Comparison of ENCODE assay signal across 17 cellular contexts in the genomic region with DNA sequence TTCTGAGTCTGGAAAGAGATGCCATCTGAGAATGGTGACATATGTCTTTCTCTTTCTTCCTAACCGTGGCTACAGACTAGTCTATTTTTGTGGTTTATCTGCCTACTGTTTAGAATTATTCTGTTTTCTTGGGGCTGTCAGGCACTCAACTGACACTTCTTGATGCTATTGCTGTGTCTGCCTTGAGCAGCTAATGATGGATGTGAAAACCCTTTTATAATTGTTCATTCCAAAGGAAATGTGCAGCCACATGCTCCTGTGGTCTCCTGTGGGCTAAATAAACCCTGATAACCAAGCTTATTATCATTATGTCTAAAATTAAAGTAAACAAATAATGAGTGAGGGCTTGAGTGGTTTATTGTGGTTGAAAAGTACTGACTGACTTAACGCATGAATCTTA.
"Had no signal": no experiment of that assay in that cellular context is flagged by ENCODE, and none has a peak within 500 bp of the region (broad histone marks: within the 10 kb centered on the region; RNA-seq: fewer than 3 reads in every experiment).

No MANE protein-coding gene starts in this region.

- H3K27me3 ChIP-seq: colonic mucosa, esophagus muscularis mucosa, spleen, testis, upper lobe of left lung had no signal

- H3K27ac Mint-ChIP-seq: activated CD4-positive, alpha-beta T cell treated with anti-CD3 and anti-CD28 coated beads, Interleukin-2, amount 10 ng/mL, durations not matched to agents 7 days and 5 days; activated naive CD4-positive, alpha-beta T cell treated with anti-CD3 and anti-CD28 coated beads for 36 hours; activated naive CD8-positive, alpha-beta T cell treated with anti-CD3 and anti-CD28 coated beads, Interleukin-2, amount 50 U/mL, for 24 hours; activated T-helper 2 cell treated with anti-CD3 and anti-CD28 coated beads, Interferon-gamma antibody, Interleukin-2, Interleukin-4, amounts not matched to agents 10 μg/mL and 5 μg/mL and 100 μg/mL, durations not matched to agents 14 hours and 24 hours and 36 hours; mesothelial cell of epicardium; stimulated activated naive CD8-positive, alpha-beta T cell treated with anti-CD3 and anti-CD28 coated beads, Interleukin-15, amount 100 ng/mL, for 72 hours had no signal

- H3K4me3 ChIP-seq: colonic mucosa, esophagus muscularis mucosa, psoas muscle, spleen, testis, upper lobe of left lung had no signal

- H3K9me3 Mint-ChIP-seq: activated CD4-positive, alpha-beta T cell treated with anti-CD3 and anti-CD28 coated beads, Interleukin-2, amount 10 ng/mL, durations not matched to agents 7 days and 5 days; activated naive CD4-positive, alpha-beta T cell treated with anti-CD3 and anti-CD28 coated beads for 36 hours; activated naive CD8-positive, alpha-beta T cell treated with anti-CD3 and anti-CD28 coated beads, Interleukin-2, amount 50 U/mL, for 24 hours; activated T-helper 2 cell treated with anti-CD3 and anti-CD28 coated beads, Interferon-gamma antibody, Interleukin-2, Interleukin-4, amounts not matched to agents 10 μg/mL and 5 μg/mL and 100 μg/mL, durations not matched to agents 14 hours and 24 hours and 36 hours; mesothelial cell of epicardium; neural crest cell; stimulated activated naive CD8-positive, alpha-beta T cell treated with anti-CD3 and anti-CD28 coated beads, Interleukin-15, amount 100 ng/mL, for 72 hours had no signal

- H3K9me3 ChIP-seq: colonic mucosa, esophagus muscularis mucosa, psoas muscle, spleen, testis, upper lobe of left lung had no signal

- ATAC-seq: activated naive CD8-positive, alpha-beta T cell treated with anti-CD3 and anti-CD28 coated beads, Interleukin-2, amount 50 U/mL, for 24 hours; psoas muscle; sciatic nerve; stimulated activated naive CD8-positive, alpha-beta T cell treated with anti-CD3 and anti-CD28 coated beads, Interleukin-15, amount 100 ng/mL, for 72 hours had no signal

- H3K4me3 Mint-ChIP-seq: activated CD4-positive, alpha-beta T cell treated with anti-CD3 and anti-CD28 coated beads, Interleukin-2, amount 10 ng/mL, durations not matched to agents 7 days and 5 days; activated naive CD4-positive, alpha-beta T cell treated with anti-CD3 and anti-CD28 coated beads for 36 hours; activated naive CD8-positive, alpha-beta T cell treated with anti-CD3 and anti-CD28 coated beads, Interleukin-2, amount 50 U/mL, for 24 hours; mesothelial cell of epicardium; neural crest cell; stimulated activated naive CD8-positive, alpha-beta T cell treated with anti-CD3 and anti-CD28 coated beads, Interleukin-15, amount 100 ng/mL, for 72 hours had no signal

- H3K27ac ChIP-seq: colonic mucosa, psoas muscle, spleen, testis, upper lobe of left lung had no signal

- H3K36me3 ChIP-seq: colonic mucosa, esophagus muscularis mucosa, spleen, upper lobe of left lung had no signal

- DNase-seq: activated CD4-positive, alpha-beta T cell treated with anti-CD3 and anti-CD28 coated beads, Interleukin-2, amount 10 ng/mL, durations not matched to agents 7 days and 5 days; activated CD4-positive, CD25-positive, alpha-beta regulatory T cell; activated naive CD4-positive, alpha-beta T cell treated with anti-CD3 and anti-CD28 coated beads for 36 hours; activated naive CD8-positive, alpha-beta T cell treated with anti-CD3 and anti-CD28 coated beads, Interleukin-2, amount 50 U/mL, for 24 hours; caudate nucleus; foreskin fibroblast; psoas muscle; spleen; stimulated activated naive CD8-positive, alpha-beta T cell treated with anti-CD3 and anti-CD28 coated beads, Interleukin-15, amount 100 ng/mL, for 72 hours; testis; upper lobe of left lung had no signal

- H3K36me3 Mint-ChIP-seq: mesothelial cell of epicardium had no signal

- H3K4me1 Mint-ChIP-seq: activated CD4-positive, alpha-beta T cell treated with anti-CD3 and anti-CD28 coated beads, Interleukin-2, amount 10 ng/mL, durations not matched to agents 7 days and 5 days; activated naive CD8-positive, alpha-beta T cell treated with anti-CD3 and anti-CD28 coated beads, Interleukin-2, amount 50 U/mL, for 24 hours; stimulated activated naive CD8-positive, alpha-beta T cell treated with anti-CD3 and anti-CD28 coated beads, Interleukin-15, amount 100 ng/mL, for 72 hours had no signal
